ENCODE assay signal across 15 cellular contexts in genomic region chr1:181148636-181149035, GRCh38.
DNase-seq lines count a peak whose midpoint lies in the region; ATAC-seq and TF ChIP-seq lines count a peak whose summit lies in the region.
"Had no signal": no experiment of that assay in that cellular context is flagged by ENCODE, and none has a peak within 500 bp of the region (broad histone marks: within the 10 kb centered on the region; RNA-seq: fewer than 3 reads in every experiment).

No MANE protein-coding gene starts in this region.

- intact Hi-C loops in activated CD4-positive, alpha-beta memory T cell treated with anti-CD3 and anti-CD28 coated beads for 36 hours (cut with micrococcal nuclease), result loop anchor here (1.0 to 10.0 kb wide), 4 partner anchors 7 to 646 kb away; partner anchors contain the start of genes ACBD6 and XPR1
- intact Hi-C loops in ovary (cut with DNase I), result loop anchor here in 3 of 4 donors (10.0 kb wide), 3 partner anchors 114 to 634 kb away; partner anchors contain the start of gene MR1 (in 2 of the 3)

- peak overlapping the region in 1 of 2 experiments; percentile 2; a peak in 1 of 4 replicates for H3K4me3 ChIP-seq in DND-41 (ENCODE audit: low read depth in 1 of 2, low read length in 2 of 2)
- no peak overlapping the region for H3K4me3 ChIP-seq in tibial nerve
- H3K4me3 ChIP-seq in ovary, result no peak overlapping the region

- peak overlapping the region; percentile 38 for H2AFZ ChIP-seq in DND-41 (ENCODE audit: low read depth, low read length)

- no peaks in the 10 kb centered on the region for H3K9me3 ChIP-seq in DND-41 (ENCODE audit: insufficient read depth, low read length, severe bottlenecking)
- no peaks in the 10 kb centered on the region for H3K9me3 ChIP-seq in tibial nerve
- no peaks in the 10 kb centered on the region for H3K9me3 ChIP-seq in ovary

- CTCF ChIA-PET in activated CD4-positive, alpha-beta memory T cell treated with anti-CD3 and anti-CD28 coated beads, Interleukin-2, amount 10 ng/mL, durations not matched to agents 7 days and 5 days (lab: Charles Lee), result interaction anchor here (0.9 to 5.4 kb wide), 8 partner anchors 7 to 267 kb away, joined by 3 to 40 read pairs (median 5); partner anchors contain the start of gene IER5
- CTCF ChIA-PET in activated CD4-positive, alpha-beta memory T cell treated with anti-CD3 and anti-CD28 coated beads for 36 hours (lab: Charles Lee), result interaction anchor here (0.6 to 2.2 kb wide), 8 partner anchors 17 to 632 kb away, joined by 3 to 7 read pairs (median 4); no protein-coding TSS in a partner anchor

- WGBS in tibial nerve, 2 donors, result 71 to 78% methylated on average over 3 of the region's 3 CpGs
- 46 to 63% (median 49%) methylated on average over 3 of the region's 3 CpGs for WGBS in ovary, 3 donors

- DNase-seq in activated CD4-positive, alpha-beta memory T cell treated with anti-CD3 and anti-CD28 coated beads, Interleukin-2, amount 10 ng/mL, durations not matched to agents 7 days and 5 days, result no peak
- DNase-seq in activated CD4-positive, alpha-beta memory T cell treated with anti-CD3 and anti-CD28 coated beads for 36 hours, result no peak
- no peak for DNase-seq in DND-41
- no peak for DNase-seq in activated naive CD8-positive, alpha-beta T cell treated with anti-CD3 and anti-CD28 coated beads, Interleukin-2, amount 50 U/mL, for 24 hours
- no peak for DNase-seq in natural killer cell treated with Interleukin-12 subunit alpha and Interleukin-12 subunit beta and Interleukin-15 and Interleukin-18, amount 100 ng/mL, for 72 hours (ENCODE audit: low spot score)
- no peak for DNase-seq in tibial nerve (ENCODE audit: low spot score in 2 of 2)
- no peak for DNase-seq in ovary
- DNase-seq: activated B cell treated with CpG ODN at 0.5 μM for 24 hours, activated T-cell treated with anti-CD3 and anti-CD28 coated beads for 4 hours, foreskin melanocyte, Karpas-422, NCI-H2171, NCI-H774, nephron progenitor cell had no signal

- peaks cover 62% of the 10 kb centered on the region for H3K4me1 Mint-ChIP-seq in activated CD4-positive, alpha-beta memory T cell treated with anti-CD3 and anti-CD28 coated beads, Interleukin-2, amount 10 ng/mL, durations not matched to agents 7 days and 5 days
- peaks cover 44% of the 10 kb centered on the region for H3K4me1 Mint-ChIP-seq in activated CD4-positive, alpha-beta memory T cell treated with anti-CD3 and anti-CD28 coated beads for 36 hours (ENCODE audit: low read depth)
- peaks cover 49% of the 10 kb centered on the region for H3K4me1 Mint-ChIP-seq in activated naive CD8-positive, alpha-beta T cell treated with anti-CD3 and anti-CD28 coated beads, Interleukin-2, amount 50 U/mL, for 24 hours
- H3K4me1 Mint-ChIP-seq in natural killer cell treated with Interleukin-12 subunit alpha and Interleukin-12 subunit beta and Interleukin-15 and Interleukin-18, amount 100 ng/mL, for 72 hours (ENCODE audit: low read depth in 2 of 2), result peaks cover 39 to 54% of the 10 kb centered on the region in 2 donors

- H3K36me3 ChIP-seq in DND-41 (ENCODE audit: insufficient read depth, low read length) (no peaks in the 10 kb centered on the region), tibial nerve (no peaks in the 10 kb centered on the region), ovary (no peaks in the 10 kb centered on the region)

- POLR2A ChIA-PET in activated CD4-positive, alpha-beta memory T cell treated with anti-CD3 and anti-CD28 coated beads, Interleukin-2, amount 10 ng/mL, durations not matched to agents 7 days and 5 days (lab: Charles Lee), result interaction anchor here (1.0 to 4.0 kb wide), 9 partner anchors 8 to 115 kb away, joined by 3 to 43 read pairs (median 7); partner anchors contain the start of gene IER5
- POLR2A ChIA-PET in activated CD4-positive, alpha-beta memory T cell treated with anti-CD3 and anti-CD28 coated beads for 36 hours (lab: Charles Lee), result interaction anchor here (1.1 to 1.6 kb wide), 2 partner anchors 58 to 127 kb away, joined by 4 read pairs; no protein-coding TSS in a partner anchor

- TF ChIP-seq EP300 in tibial nerve (IDR thresholded peaks at IDR 0.05) (no peak), ovary (IDR thresholded peaks at IDR 0.05) (no peak)

- H4K20me1 ChIP-seq in DND-41 (ENCODE audit: insufficient read depth, low read length), result no peaks in the 10 kb centered on the region

- H3K27me3 Mint-ChIP-seq in activated CD4-positive, alpha-beta memory T cell treated with anti-CD3 and anti-CD28 coated beads, Interleukin-2, amount 10 ng/mL, durations not matched to agents 7 days and 5 days, result peaks cover 21% of the 10 kb centered on the region
- peaks cover 3% of the 10 kb centered on the region for H3K27me3 Mint-ChIP-seq in activated CD4-positive, alpha-beta memory T cell treated with anti-CD3 and anti-CD28 coated beads for 36 hours
- no peaks in the 10 kb centered on the region for H3K27me3 Mint-ChIP-seq in activated naive CD8-positive, alpha-beta T cell treated with anti-CD3 and anti-CD28 coated beads, Interleukin-2, amount 50 U/mL, for 24 hours
- peaks cover 0 to 4% of the 10 kb centered on the region in 2 donors for H3K27me3 Mint-ChIP-seq in natural killer cell treated with Interleukin-12 subunit alpha and Interleukin-12 subunit beta and Interleukin-15 and Interleukin-18, amount 100 ng/mL, for 72 hours
- H3K27me3 Mint-ChIP-seq: activated B cell treated with CpG ODN at 0.5 μM for 24 hours had no signal

- H3K9me3 Mint-ChIP-seq in activated CD4-positive, alpha-beta memory T cell treated with anti-CD3 and anti-CD28 coated beads, Interleukin-2, amount 10 ng/mL, durations not matched to agents 7 days and 5 days, result no peaks in the 10 kb centered on the region
- no peaks in the 10 kb centered on the region for H3K9me3 Mint-ChIP-seq in activated CD4-positive, alpha-beta memory T cell treated with anti-CD3 and anti-CD28 coated beads for 36 hours
- no peaks in the 10 kb centered on the region for H3K9me3 Mint-ChIP-seq in activated naive CD8-positive, alpha-beta T cell treated with anti-CD3 and anti-CD28 coated beads, Interleukin-2, amount 50 U/mL, for 24 hours
- H3K9me3 Mint-ChIP-seq in natural killer cell treated with Interleukin-12 subunit alpha and Interleukin-12 subunit beta and Interleukin-15 and Interleukin-18, amount 100 ng/mL, for 72 hours, result no peaks in the 10 kb centered on the region
- H3K9me3 Mint-ChIP-seq: activated B cell treated with CpG ODN at 0.5 μM for 24 hours had no signal

- H3K9ac ChIP-seq in DND-41 (ENCODE audit: low read depth, low read length), result peak overlapping the region; percentile 34; the same call in 1 of the 2 replicates

- H3K4me1 ChIP-seq in DND-41 (ENCODE audit: insufficient read depth, low read length) (peaks cover 56% of the 10 kb centered on the region), tibial nerve (peaks cover 0 to 21% (median 18%) of the 10 kb centered on the region in 4 donors), ovary (ENCODE audit: insufficient read depth) (peaks cover 9% of the 10 kb centered on the region)

- H3K27ac ChIP-seq in DND-41 (ENCODE audit: low read length), result peak overlapping the region; percentile 84
- no peak overlapping the region for H3K27ac ChIP-seq in tibial nerve
- no peak overlapping the region for H3K27ac ChIP-seq in ovary

- H3K27me3 ChIP-seq in DND-41 (ENCODE audit: insufficient read depth, low read length, poor library complexity) (no peaks in the 10 kb centered on the region), tibial nerve (no peaks in the 10 kb centered on the region), ovary (no peaks in the 10 kb centered on the region)

- H3K4me3 Mint-ChIP-seq in activated CD4-positive, alpha-beta memory T cell treated with anti-CD3 and anti-CD28 coated beads, Interleukin-2, amount 10 ng/mL, durations not matched to agents 7 days and 5 days, result no peak overlapping the region
- no peak overlapping the region for H3K4me3 Mint-ChIP-seq in activated CD4-positive, alpha-beta memory T cell treated with anti-CD3 and anti-CD28 coated beads for 36 hours
- H3K4me3 Mint-ChIP-seq in activated naive CD8-positive, alpha-beta T cell treated with anti-CD3 and anti-CD28 coated beads, Interleukin-2, amount 50 U/mL, for 24 hours, result no peak overlapping the region
- peak overlapping the region; percentile 70 for H3K4me3 Mint-ChIP-seq in natural killer cell treated with Interleukin-12 subunit alpha and Interleukin-12 subunit beta and Interleukin-15 and Interleukin-18, amount 100 ng/mL, for 72 hours
- H3K4me3 Mint-ChIP-seq: nephron progenitor cell had no signal

- H3K27ac Mint-ChIP-seq in activated CD4-positive, alpha-beta memory T cell treated with anti-CD3 and anti-CD28 coated beads, Interleukin-2, amount 10 ng/mL, durations not matched to agents 7 days and 5 days, result peak overlapping the region; percentile 69
- H3K27ac Mint-ChIP-seq in activated CD4-positive, alpha-beta memory T cell treated with anti-CD3 and anti-CD28 coated beads for 36 hours, result no peak overlapping the region
- peak overlapping the region; percentile 81 for H3K27ac Mint-ChIP-seq in activated naive CD8-positive, alpha-beta T cell treated with anti-CD3 and anti-CD28 coated beads, Interleukin-2, amount 50 U/mL, for 24 hours
- peak overlapping the region; percentile 46 to 85 for H3K27ac Mint-ChIP-seq in natural killer cell treated with Interleukin-12 subunit alpha and Interleukin-12 subunit beta and Interleukin-15 and Interleukin-18, amount 100 ng/mL, for 72 hours

- no peak for ATAC-seq in DND-41 (ENCODE audit: insufficient read depth, low read depth)
- no peak for ATAC-seq in activated naive CD8-positive, alpha-beta T cell treated with anti-CD3 and anti-CD28 coated beads, Interleukin-2, amount 50 U/mL, for 24 hours
- no peak for ATAC-seq in natural killer cell treated with Interleukin-12 subunit alpha and Interleukin-12 subunit beta and Interleukin-15 and Interleukin-18, amount 100 ng/mL, for 72 hours
- no peak for ATAC-seq in GM19023 (IDR thresholded peaks at IDR 0.05; ENCODE audit: unreplicated experiment)

- peak overlapping the region; percentile 45 for H3K4me2 ChIP-seq in DND-41 (ENCODE audit: insufficient read depth, low read length)

- TF ChIP-seq CTCF in DND-41 (IDR thresholded peaks at IDR 0.05; ENCODE audit: borderline replicate concordance, extremely low read depth, low read length, poor library complexity, severe bottlenecking) (no peak), tibial nerve (IDR thresholded peaks at IDR 0.05) (no peak), ovary (IDR thresholded peaks at IDR 0.05) (no peak)

- TF ChIP-seq POLR2A in tibial nerve (IDR thresholded peaks at IDR 0.05), result no peak
- TF ChIP-seq POLR2A in ovary (IDR thresholded peaks at IDR 0.05), result no peak

- no peaks in the 10 kb centered on the region for H3K79me2 ChIP-seq in DND-41 (ENCODE audit: insufficient read depth, low read length)

- no peaks in the 10 kb centered on the region for H3K36me3 Mint-ChIP-seq in activated CD4-positive, alpha-beta memory T cell treated with anti-CD3 and anti-CD28 coated beads, Interleukin-2, amount 10 ng/mL, durations not matched to agents 7 days and 5 days (ENCODE audit: low read depth)
- no peaks in the 10 kb centered on the region for H3K36me3 Mint-ChIP-seq in activated CD4-positive, alpha-beta memory T cell treated with anti-CD3 and anti-CD28 coated beads for 36 hours
- H3K36me3 Mint-ChIP-seq in activated naive CD8-positive, alpha-beta T cell treated with anti-CD3 and anti-CD28 coated beads, Interleukin-2, amount 50 U/mL, for 24 hours (ENCODE audit: low read depth), result no peaks in the 10 kb centered on the region
- no peaks in the 10 kb centered on the region for H3K36me3 Mint-ChIP-seq in natural killer cell treated with Interleukin-12 subunit alpha and Interleukin-12 subunit beta and Interleukin-15 and Interleukin-18, amount 100 ng/mL, for 72 hours
